In the genomic region with DNA sequence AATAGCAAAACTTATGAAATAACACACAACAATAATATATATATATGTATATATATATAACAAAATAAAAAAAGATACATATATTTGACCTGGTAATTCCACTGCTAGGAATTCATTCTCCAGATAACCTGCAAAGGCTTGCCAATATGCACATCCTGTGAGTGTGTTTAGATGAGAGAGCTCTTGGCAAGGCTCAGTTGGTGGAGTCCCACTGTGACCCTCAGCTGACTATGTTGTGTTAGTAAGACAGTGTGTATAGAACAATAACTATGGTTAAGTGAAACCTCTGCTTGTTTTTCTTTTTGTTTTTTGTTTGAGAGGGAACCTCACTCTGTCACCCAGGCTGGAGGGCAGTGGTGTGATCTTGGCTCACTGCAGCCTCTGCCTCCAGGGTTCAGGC, we compare ENCODE assay signal across 1 cellular context.
TF ChIP-seq lines count a peak whose summit lies in the region.

No MANE protein-coding gene starts in this region.

TF ChIP-seq in HepG2, 621 proteins besides CTCF, POLR2A, EP300 and RAD21:
- TF ChIP-seq MATR3 (CRISPR knock-in tag; IDR thresholded peaks at IDR 0.05) (no peak), BCL3 (CRISPR knock-in tag; IDR thresholded peaks at IDR 0.05) (no peak), ZNF501 (CRISPR knock-in tag; IDR thresholded peaks at IDR 0.05) (no peak), PCBP2 (optimal IDR thresholded peaks at IDR 0.05; ENCODE audit: low read depth, low read length, poor library complexity, severe bottlenecking) (no peak), HMGA1 (CRISPR knock-in tag; conservative IDR thresholded peaks at IDR 0.05) (no peak), ZNF879 (CRISPR knock-in tag; IDR thresholded peaks at IDR 0.05) (no peak), MAF1 (CRISPR knock-in tag; IDR thresholded peaks at IDR 0.05; ENCODE audit: borderline replicate concordance) (no peak), FOXM1 (CRISPR knock-in tag; IDR thresholded peaks at IDR 0.05) (no peak), SNAPC2 (CRISPR knock-in tag; IDR thresholded peaks at IDR 0.05) (no peak), ZNF30 (CRISPR knock-in tag; IDR thresholded peaks at IDR 0.05) (no peak), CBX2 (IDR thresholded peaks at IDR 0.05; ENCODE audit: low read depth, low read length) (no peak), CBX2 (CRISPR knock-in tag; IDR thresholded peaks at IDR 0.05; ENCODE audit: low read depth) (no peak), ZNF674 (CRISPR knock-in tag; IDR thresholded peaks at IDR 0.05; ENCODE audit: low read depth) (no peak), PCBP1 (IDR thresholded peaks at IDR 0.05; ENCODE audit: borderline replicate concordance, low read depth, low read length) (no peak), ZNF672 (CRISPR knock-in tag; IDR thresholded peaks at IDR 0.05) (no peak), ZNF337 (CRISPR knock-in tag; IDR thresholded peaks at IDR 0.05; ENCODE audit: borderline replicate concordance, low read depth) (no peak), ZNF224 (CRISPR knock-in tag; IDR thresholded peaks at IDR 0.05) (no peak)
- TF ChIP-seq, protein P1, sequence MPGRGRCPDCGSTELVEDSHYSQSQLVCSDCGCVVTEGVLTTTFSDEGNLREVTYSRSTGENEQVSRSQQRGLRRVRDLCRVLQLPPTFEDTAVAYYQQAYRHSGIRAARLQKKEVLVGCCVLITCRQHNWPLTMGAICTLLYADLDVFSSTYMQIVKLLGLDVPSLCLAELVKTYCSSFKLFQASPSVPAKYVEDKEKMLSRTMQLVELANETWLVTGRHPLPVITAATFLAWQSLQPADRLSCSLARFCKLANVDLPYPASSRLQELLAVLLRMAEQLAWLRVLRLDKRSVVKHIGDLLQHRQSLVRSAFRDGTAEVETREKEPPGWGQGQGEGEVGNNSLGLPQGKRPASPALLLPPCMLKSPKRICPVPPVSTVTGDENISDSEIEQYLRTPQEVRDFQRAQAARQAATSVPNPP (CRISPR knock-in tag; IDR thresholded peaks at IDR 0.05), result no peak
